24 cellular contexts compared by ENCODE assay signal in the genomic region with DNA sequence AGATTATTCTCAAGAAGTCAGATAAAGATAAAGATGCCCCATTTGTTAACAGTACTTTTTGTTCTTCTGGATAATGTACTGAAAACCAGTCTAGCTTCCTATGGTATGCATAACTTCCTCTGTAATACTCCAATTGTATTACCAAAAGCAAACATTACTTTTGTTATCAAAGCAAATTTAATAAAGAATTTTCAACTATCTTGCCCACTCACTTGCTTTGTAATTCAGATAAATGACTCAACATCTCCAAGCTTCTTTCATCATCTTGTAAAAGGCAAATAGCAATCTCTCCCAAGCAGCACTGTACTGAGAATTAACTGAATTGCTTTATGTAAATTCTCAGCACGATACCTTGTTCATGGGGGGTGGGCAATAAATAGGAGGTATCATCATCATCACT.
DNase-seq lines count a peak whose midpoint lies in the region; ATAC-seq, FAIRE-seq and TF ChIP-seq lines count a peak whose summit lies in the region.
"Had no signal": no experiment of that assay in that cellular context is flagged by ENCODE, and none has a peak within 500 bp of the region (broad histone marks: within the 10 kb centered on the region; RNA-seq: fewer than 3 reads in every experiment).

No MANE protein-coding gene starts in this region.

- no peaks in the 10 kb centered on the region for H3K9me3 Mint-ChIP-seq in activated naive CD8-positive, alpha-beta T cell treated with anti-CD3 and anti-CD28 coated beads for 36 hours
- H3K9me3 Mint-ChIP-seq: nephron had no signal

- no peaks in the 10 kb centered on the region for H3K9me1 ChIP-seq in keratinocyte (ENCODE audit: control insufficient read depth, extremely low read depth, insufficient read depth, low read length)

- peak overlapping the region; percentile 54; the same call in 1 of the 2 replicates for H3K27ac ChIP-seq in Panc1 (ENCODE audit: low read length)
- peak overlapping the region; percentile 59 for H3K27ac ChIP-seq in keratinocyte (ENCODE audit: control insufficient read depth, insufficient read depth, low read length)
- no peak overlapping the region for H3K27ac ChIP-seq in spleen
- H3K27ac ChIP-seq: ascending aorta, colonic mucosa, gastrocnemius medialis, RWPE1 had no signal

- intact Hi-C loops in Panc1 (cut with micrococcal nuclease; ENCODE audit: unreplicated experiment) (no loop called here), spleen (cut with DNase I; ENCODE audit: low total_unique reads) (no loop called here)

- FAIRE-seq in bronchial epithelial cell (lab: Jason Lieb, UNC): no peak
- peak; percentile 29 for FAIRE-seq in keratinocyte (lab: Jason Lieb, UNC)
- FAIRE-seq: TTC549 had no signal

- DNase-seq in EL: peak; percentile 15
- no peak for DNase-seq in Panc1 (ENCODE audit: low read depth, low spot score)
- peak; percentile 79 for DNase-seq in bronchial epithelial cell (ENCODE audit: low read depth)
- no peak for DNase-seq in keratinocyte (ENCODE audit: low read depth, low spot score)
- DNase-seq in activated CD8-positive, alpha-beta memory T cell treated with anti-CD3 and anti-CD28 coated beads, Interleukin-2, amount 50 U/mL, for 48 hours: no peak
- no peak for DNase-seq in spleen
- no peak for DNase-seq in activated naive CD8-positive, alpha-beta T cell treated with anti-CD3 and anti-CD28 coated beads for 36 hours
- DNase-seq: activated CD4-positive, alpha-beta T cell treated with anti-CD3 and anti-CD28 coated beads, Interleukin-2, amount 50 U/mL, for 48 hours; activated naive CD4-positive, alpha-beta T cell treated with Interleukin-2 at 50 U/mL for 16 hours; activated T-cell treated with anti-CD3 and anti-CD28 coated beads, Interleukin-2, amount 50 U/mL, for 1 hour; colonic mucosa; gastrocnemius medialis; left cardiac atrium; NCI-H187; NCI-H345; small intestine; stimulated activated CD4-positive, alpha-beta T cell treated with anti-CD3 and anti-CD28 coated beads, Interleukin-4, amount 100 ng/mL, for 24 hours; SW 1271 had no signal

- H3K4me3 ChIP-seq in Panc1 (ENCODE audit: low read depth in 2 of 2, low read length in 2 of 2) (no peak overlapping the region), bronchial epithelial cell (ENCODE audit: low read depth, low read length) (no peak overlapping the region), keratinocyte (ENCODE audit: control insufficient read depth in 2 of 3, extremely low read depth in 1 of 3, insufficient read depth in 2 of 3, low read depth in 1 of 3, low read length in 3 of 3) (no peak overlapping the region), spleen (no peak overlapping the region)
- H3K4me3 ChIP-seq: ascending aorta, colonic mucosa, gastrocnemius medialis had no signal

- no peak for TF ChIP-seq POLR2A in spleen (IDR thresholded peaks at IDR 0.05)

- peak overlapping the region; percentile 52 for H3K4me2 ChIP-seq in keratinocyte (ENCODE audit: control insufficient read depth, extremely low read depth, insufficient read depth, low read depth, low read length)

- in situ Hi-C loops in Panc1 (cut with HindIII; ENCODE audit: low pct_unique_long_range_greater_than_20kb, low sequenced_read_pairs): no loop called here

- POLR2A ChIA-PET in Panc1 (lab: Charles Lee): no interaction called here

- peaks cover 14% of the 10 kb centered on the region for H3K27me3 Mint-ChIP-seq in activated naive CD8-positive, alpha-beta T cell treated with anti-CD3 and anti-CD28 coated beads for 36 hours

- CTCF ChIA-PET in Panc1 (lab: Charles Lee): no interaction called here

- no peaks in the 10 kb centered on the region for H3K36me3 Mint-ChIP-seq in activated naive CD8-positive, alpha-beta T cell treated with anti-CD3 and anti-CD28 coated beads for 36 hours
- H3K36me3 Mint-ChIP-seq: CD14-positive monocyte had no signal

- no peak for TF ChIP-seq CTCF in Panc1 (IDR thresholded peaks at IDR 0.05)
- no peak for TF ChIP-seq CTCF in bronchial epithelial cell (IDR thresholded peaks at IDR 0.05; ENCODE audit: insufficient read depth, low read length, severe bottlenecking)
- no peak for TF ChIP-seq CTCF in keratinocyte (optimal IDR thresholded peaks at IDR 0.05 in 1 of 3, IDR thresholded peaks at IDR 0.05 in 1 of 3, conservative IDR thresholded peaks at IDR 0.05 in 1 of 3; ENCODE audit: extremely low read depth in 1 of 3, insufficient read depth in 2 of 3, low read length in 3 of 3)
- no peak for TF ChIP-seq CTCF in spleen (IDR thresholded peaks at IDR 0.05 in 8 of 11, conservative IDR thresholded peaks at IDR 0.05 in 3 of 11)

- H3K9me3 ChIP-seq in Panc1 (ENCODE audit: control insufficient read depth, insufficient read depth, low read depth, low read length): no peaks in the 10 kb centered on the region
- no peaks in the 10 kb centered on the region for H3K9me3 ChIP-seq in keratinocyte (ENCODE audit: control insufficient read depth, low read depth, low read length)
- no peaks in the 10 kb centered on the region for H3K9me3 ChIP-seq in spleen
- H3K9me3 ChIP-seq: ascending aorta, colonic mucosa, gastrocnemius medialis had no signal

- BruUV-seq in Panc1 (replicated peaks; lab: Mats Ljungman, UMichigan): no TSS peak

- H3K4me1 Mint-ChIP-seq in activated naive CD8-positive, alpha-beta T cell treated with anti-CD3 and anti-CD28 coated beads for 36 hours: no peaks in the 10 kb centered on the region
- H3K4me1 Mint-ChIP-seq: CD14-positive monocyte had no signal

- H3K36me3 ChIP-seq in Panc1 (ENCODE audit: control insufficient read depth, insufficient read depth, low read length) (no peaks in the 10 kb centered on the region), bronchial epithelial cell (ENCODE audit: control insufficient read depth, insufficient read depth, low read length) (no peaks in the 10 kb centered on the region), keratinocyte (ENCODE audit: control insufficient read depth in 2 of 2, extremely low read depth in 1 of 2, insufficient read depth in 2 of 2, low read length in 2 of 2) (no peaks in the 10 kb centered on the region), spleen (no peaks in the 10 kb centered on the region)
- H3K36me3 ChIP-seq: ascending aorta, colonic mucosa, gastrocnemius medialis had no signal

- no peak overlapping the region for H2AFZ ChIP-seq in keratinocyte (ENCODE audit: control insufficient read depth, low read length)

- H3K4me3 Mint-ChIP-seq in activated naive CD8-positive, alpha-beta T cell treated with anti-CD3 and anti-CD28 coated beads for 36 hours: no peak overlapping the region
- H3K4me3 Mint-ChIP-seq: CD14-positive monocyte, nephron had no signal

- H3K27ac Mint-ChIP-seq in activated naive CD8-positive, alpha-beta T cell treated with anti-CD3 and anti-CD28 coated beads for 36 hours: no peak overlapping the region
- H3K27ac Mint-ChIP-seq: CD14-positive monocyte, nephron had no signal

- H4K20me1 ChIP-seq in keratinocyte (ENCODE audit: control insufficient read depth, extremely low read depth, insufficient read depth, low read length): no peaks in the 10 kb centered on the region

- 91 to 98% (median 94%) methylated on average over 1 of the region's 1 CpG for WGBS in spleen, 5 donors

- H3K9ac ChIP-seq in keratinocyte (ENCODE audit: control insufficient read depth, extremely low read depth, insufficient read depth, low read length): no peak overlapping the region

- H3K79me2 ChIP-seq in keratinocyte (ENCODE audit: control insufficient read depth, insufficient read depth, low read length): peaks cover 27% of the 10 kb centered on the region

- dilution Hi-C loops in keratinocyte (cut with MboI; ENCODE audit: extremely low pct_ligation_motif_present, low sequenced_read_pairs): no loop called here

- H3K4me1 ChIP-seq in Panc1 (ENCODE audit: control insufficient read depth, insufficient read depth, low read length) (peaks cover 20% of the 10 kb centered on the region), keratinocyte (ENCODE audit: control insufficient read depth, extremely low read depth, insufficient read depth, low read length) (peaks cover 45% of the 10 kb centered on the region), spleen (no peaks in the 10 kb centered on the region)
- H3K4me1 ChIP-seq: colonic mucosa had no signal

- H3K27me3 ChIP-seq in Panc1 (ENCODE audit: control insufficient read depth, insufficient read depth, low read length): no peaks in the 10 kb centered on the region
- H3K27me3 ChIP-seq in bronchial epithelial cell (ENCODE audit: control insufficient read depth, insufficient read depth, low read length): no peaks in the 10 kb centered on the region
- H3K27me3 ChIP-seq in keratinocyte (ENCODE audit: control insufficient read depth, extremely low read depth, insufficient read depth, low read length): no peaks in the 10 kb centered on the region
- no peaks in the 10 kb centered on the region for H3K27me3 ChIP-seq in spleen (replicated peaks in 1 of 7)
- H3K27me3 ChIP-seq: ascending aorta, colonic mucosa, gastrocnemius medialis had no signal

- ATAC-seq in Panc1 (no peak), GM19395 (IDR thresholded peaks at IDR 0.05; ENCODE audit: unreplicated experiment) (no peak)
- ATAC-seq: gastrocnemius medialis, left cardiac atrium had no signal

Comparison
In these comparisons a context has a peak if more than half of its experiments do, and no peak if none do; other contexts are left out.
1. DNase-seq: peak in EL (single experiment) and bronchial epithelial cell (single experiment); none in Panc1 (single experiment), keratinocyte (single experiment), activated CD8-positive, alpha-beta memory T cell treated with anti-CD3 and anti-CD28 coated beads, Interleukin-2, amount 50 U/mL, for 48 hours (single experiment), spleen (single experiment) and activated naive CD8-positive, alpha-beta T cell treated with anti-CD3 and anti-CD28 coated beads for 36 hours (single experiment).
2. H3K27ac ChIP-seq: peak in Panc1 (single experiment) and keratinocyte (single experiment); none in spleen (0 of 8).